20 cellular contexts compared by ENCODE assay signal in genomic region chr14:45492876-45493275, GRCh38.
DNase-seq lines count a peak whose midpoint lies in the region; ATAC-seq, FAIRE-seq and TF ChIP-seq lines count a peak whose summit lies in the region.
"Had no signal": no experiment of that assay in that cellular context is flagged by ENCODE, and none has a peak within 500 bp of the region (broad histone marks: within the 10 kb centered on the region; RNA-seq: fewer than 3 reads in every experiment).

No MANE protein-coding gene starts in this region.

- no peaks in the 10 kb centered on the region for H3K79me2 ChIP-seq in mesendoderm (ENCODE audit: control insufficient read depth, insufficient read depth, low read length)

- H3K36me3 ChIP-seq in left ventricle myocardium inferior: no peaks in the 10 kb centered on the region
- no peaks in the 10 kb centered on the region for H3K36me3 ChIP-seq in bronchial epithelial cell (ENCODE audit: control insufficient read depth, insufficient read depth, low read length)
- H3K36me3 ChIP-seq in mesendoderm (ENCODE audit: control insufficient read depth, insufficient read depth, low read length): no peaks in the 10 kb centered on the region
- H3K36me3 ChIP-seq in gastroesophageal sphincter: no peaks in the 10 kb centered on the region
- H3K36me3 ChIP-seq: BE2C had no signal

- H4K5ac ChIP-seq in mesendoderm (ENCODE audit: low read length): no peak overlapping the region

- TF ChIP-seq EP300 in gastroesophageal sphincter (IDR thresholded peaks at IDR 0.05): no peak

- H3K4me1 ChIP-seq in left ventricle myocardium inferior: no peaks in the 10 kb centered on the region
- H3K4me1 ChIP-seq in mesendoderm (ENCODE audit: control insufficient read depth, low read depth, low read length): peaks cover 2% of the 10 kb centered on the region
- H3K4me1 ChIP-seq in gastroesophageal sphincter: no peaks in the 10 kb centered on the region
- H3K4me1 ChIP-seq: BE2C had no signal

- H3K27ac ChIP-seq in left ventricle myocardium inferior (replicated peaks) (no peak overlapping the region), mesendoderm (ENCODE audit: low read depth, low read length) (no peak overlapping the region), gastroesophageal sphincter (no peak overlapping the region)
- H3K27ac ChIP-seq: C4-2B had no signal

- ATAC-seq in Right ventricle myocardium superior (ENCODE audit: poor library complexity): peak; percentile 63
- peak; percentile 89 to 91 for ATAC-seq in left cardiac atrium
- no peak for ATAC-seq in HG02571 (IDR thresholded peaks at IDR 0.05; ENCODE audit: unreplicated experiment)
- ATAC-seq in gastroesophageal sphincter: no peak
- ATAC-seq: CD8-positive, alpha-beta T cell; GM23338 had no signal

- no peak overlapping the region for H2BK120ac ChIP-seq in mesendoderm (ENCODE audit: low read depth, low read length)

- no peak overlapping the region for H4K8ac ChIP-seq in mesendoderm (ENCODE audit: low read depth, low read length)

- H2AK5ac ChIP-seq in mesendoderm (ENCODE audit: low read length): no peak overlapping the region

- peak overlapping the region; percentile 3 for H3K18ac ChIP-seq in mesendoderm (ENCODE audit: low read length)

- H3K4me3 ChIP-seq in left ventricle myocardium inferior (no peak overlapping the region), bronchial epithelial cell (ENCODE audit: low read depth, low read length) (no peak overlapping the region), mesendoderm (ENCODE audit: low read length) (no peak overlapping the region), gastroesophageal sphincter (no peak overlapping the region)
- H3K4me3 ChIP-seq: GM23338 had no signal

- H3K79me1 ChIP-seq in mesendoderm (ENCODE audit: low read length): no peaks in the 10 kb centered on the region

- TF ChIP-seq CTCF in left ventricle myocardium inferior (IDR thresholded peaks at IDR 0.05; ENCODE audit: borderline replicate concordance) (no peak), bronchial epithelial cell (IDR thresholded peaks at IDR 0.05; ENCODE audit: insufficient read depth, low read length, severe bottlenecking) (no peak), gastroesophageal sphincter (IDR thresholded peaks at IDR 0.05) (no peak)

- no peak for TF ChIP-seq POLR2A in gastroesophageal sphincter (IDR thresholded peaks at IDR 0.05)

- no peak overlapping the region for H3K4me2 ChIP-seq in mesendoderm (ENCODE audit: low read length)
- H3K4me2 ChIP-seq: GM23338 had no signal

- H3K4ac ChIP-seq in mesendoderm (ENCODE audit: low read depth, low read length): no peak overlapping the region

- H3K56ac ChIP-seq in mesendoderm (ENCODE audit: low read length): no peak overlapping the region

- peaks cover 21% of the 10 kb centered on the region for H3K9me3 ChIP-seq in left ventricle myocardium inferior (replicated peaks)
- peaks cover 0 to 8% (median 0%) of the 10 kb centered on the region in 3 donors for H3K9me3 ChIP-seq in gastroesophageal sphincter
- H3K9me3 ChIP-seq: BE2C had no signal

- H3K27me3 ChIP-seq in left ventricle myocardium inferior (ENCODE audit: low read depth): no peaks in the 10 kb centered on the region
- H3K27me3 ChIP-seq in bronchial epithelial cell (ENCODE audit: control insufficient read depth, insufficient read depth, low read length): no peaks in the 10 kb centered on the region
- no peaks in the 10 kb centered on the region for H3K27me3 ChIP-seq in mesendoderm (ENCODE audit: insufficient read depth, low read length, poor library complexity)
- no peaks in the 10 kb centered on the region for H3K27me3 ChIP-seq in gastroesophageal sphincter
- H3K27me3 ChIP-seq: BE2C had no signal

- DNase-seq in Right ventricle myocardium superior (no peak), left ventricle myocardium inferior (no peak), bronchial epithelial cell (ENCODE audit: low read depth) (no peak), left cardiac atrium (peak; percentile 31), mesendoderm (peak; percentile 31), RCC 7860 (ENCODE audit: low spot score) (no peak)
- DNase-seq: BE2C; CD8-positive, alpha-beta T cell; COR-L47; DMS153; DND-41; GDM1; H7 had no signal

- no peak overlapping the region for H2BK5ac ChIP-seq in mesendoderm (ENCODE audit: low read length)

- peak; percentile 64 for FAIRE-seq in bronchial epithelial cell (lab: Jason Lieb, UNC)
- no peak for FAIRE-seq in RCC 7860 (lab: Jason Lieb, UNC)
- FAIRE-seq: A204.1, D721Med, GM12892 had no signal

- H3K23ac ChIP-seq in mesendoderm (ENCODE audit: low read length): no peak overlapping the region

- no peak overlapping the region for H2BK15ac ChIP-seq in mesendoderm (replicated peaks; ENCODE audit: low read depth)

- intact Hi-C loops in Right ventricle myocardium superior (cut with DNase I) (no loop called here), left ventricle myocardium inferior (cut with micrococcal nuclease) (no loop called here), left cardiac atrium (cut with DNase I) (no loop called here)

- no CpG with 5 or more reads among the region's 4 CpGs for WGBS in mesendoderm (ENCODE audit: extremely low coverage, insufficient coverage, low lambda C conversion rate)
- 33 to 40% methylated on average over 2 to 3 of the region's 4 CpGs for WGBS in gastroesophageal sphincter (ENCODE audit: low coverage in 1 of 2), 2 donors

- no peak overlapping the region for H3K9ac ChIP-seq in mesendoderm (ENCODE audit: low read length)

Comparison
In these comparisons a context has a peak if more than half of its experiments do, and no peak if none do; other contexts are left out.
1. DNase-seq: peak in left cardiac atrium (single experiment) and mesendoderm (single experiment); none in Right ventricle myocardium superior (single experiment), left ventricle myocardium inferior (single experiment), bronchial epithelial cell (single experiment) and RCC 7860 (single experiment).
2. ATAC-seq: peak in Right ventricle myocardium superior (single experiment) and left cardiac atrium (2 of 2); none in HG02571 (single experiment) and gastroesophageal sphincter (single experiment).